Comparison of ENCODE assay signal across 1 cellular context in genomic region chr2:218406949-218407703, GRCh38.
TF ChIP-seq lines count a peak whose summit lies in the region.

No MANE protein-coding gene starts in this region.

TF ChIP-seq in HepG2, 621 proteins besides CTCF, POLR2A, EP300 and RAD21 (continues in another document):
- TF ChIP-seq SMYD3 (CRISPR knock-in tag; IDR thresholded peaks at IDR 0.05) (peak; percentile 64; the same call in 1 of the 2 replicates), ZFX (CRISPR knock-in tag; IDR thresholded peaks at IDR 0.05; ENCODE audit: low read depth) (peak; percentile 43; the same call in 1 of the 2 replicates), SAP130 (CRISPR knock-in tag; IDR thresholded peaks at IDR 0.05; ENCODE audit: low read depth) (peak; percentile 9; the same call in 1 of the 2 replicates), ZNF850 (CRISPR knock-in tag; conservative IDR thresholded peaks at IDR 0.05) (no peak), THAP8 (CRISPR knock-in tag; IDR thresholded peaks at IDR 0.05; ENCODE audit: borderline replicate concordance) (no peak), STAG1 (CRISPR knock-in tag; IDR thresholded peaks at IDR 0.05) (peak; percentile 4; the same call in 1 of the 2 replicates), ZC3H4 (CRISPR knock-in tag; IDR thresholded peaks at IDR 0.05; ENCODE audit: borderline replicate concordance) (peak; percentile 40; the same call in 1 of the 2 replicates), ZNF768 (CRISPR knock-in tag; IDR thresholded peaks at IDR 0.05) (0 out of 2 replicates have a peak, but pooled peaks have one; percentile 14), ZSCAN30 (CRISPR knock-in tag; IDR thresholded peaks at IDR 0.05) (0 out of 2 replicates have a peak, but pooled peaks have one; percentile 52), ZNF772 (CRISPR knock-in tag; IDR thresholded peaks at IDR 0.05) (peak; percentile 13; the same call in 1 of the 2 replicates), ZNF460 (CRISPR knock-in tag; IDR thresholded peaks at IDR 0.05; ENCODE audit: borderline replicate concordance) (no peak), ZNF354B (CRISPR knock-in tag; IDR thresholded peaks at IDR 0.05) (peak; percentile 54; the same call in 1 of the 2 replicates), MNT (IDR thresholded peaks at IDR 0.05) (peak; percentile 20; the same call in 1 of the 2 replicates), CREM (IDR thresholded peaks at IDR 0.05) (peak; percentile 29; the same call in 1 of the 2 replicates), CREM (CRISPR knock-in tag; IDR thresholded peaks at IDR 0.05) (no peak), GTF3A (CRISPR knock-in tag; conservative IDR thresholded peaks at IDR 0.05) (no peak; the same call in 1 of the 2 replicates), ZMAT3 (CRISPR knock-in tag; conservative IDR thresholded peaks at IDR 0.05) (peak; percentile 17; the same call in 1 of the 2 replicates), ZNF468 (CRISPR knock-in tag; IDR thresholded peaks at IDR 0.05) (no peak), ZNF3 (CRISPR knock-in tag; IDR thresholded peaks at IDR 0.05) (peak; percentile 74; the same call in 1 of the 2 replicates), ZNF784 (CRISPR knock-in tag; IDR thresholded peaks at IDR 0.05; ENCODE audit: borderline replicate concordance) (peak; percentile 30; the same call in 1 of the 2 replicates), GATAD2A (CRISPR knock-in tag; IDR thresholded peaks at IDR 0.05) (peak; percentile 28; the same call in 1 of the 2 replicates), ZNF496 (CRISPR knock-in tag; IDR thresholded peaks at IDR 0.05; ENCODE audit: insufficient replicate concordance) (no peak), ZNF44 (CRISPR knock-in tag; IDR thresholded peaks at IDR 0.05) (peak; percentile 76), TARDBP (CRISPR knock-in tag; IDR thresholded peaks at IDR 0.05) (0 out of 2 replicates have a peak, but pooled peaks have one; percentile 56), ZMYM2 (CRISPR knock-in tag; IDR thresholded peaks at IDR 0.05) (no peak), HOXA3 (CRISPR knock-in tag; IDR thresholded peaks at IDR 0.05) (0 out of 2 replicates have a peak, but pooled peaks have one; percentile 4), MBNL3 (CRISPR knock-in tag; conservative IDR thresholded peaks at IDR 0.05) (0 out of 2 replicates have a peak, but pooled peaks have one; percentile 73), SUZ12 (IDR thresholded peaks at IDR 0.05; ENCODE audit: low read depth, low read length) (no peak), HINFP (CRISPR knock-in tag; IDR thresholded peaks at IDR 0.05; ENCODE audit: low read depth) (peak; percentile 84), HES4 (CRISPR knock-in tag; IDR thresholded peaks at IDR 0.05; ENCODE audit: borderline replicate concordance) (peak; percentile 61; the same call in 1 of the 2 replicates), GFI1 (CRISPR knock-in tag; IDR thresholded peaks at IDR 0.05; ENCODE audit: borderline replicate concordance) (0 out of 2 replicates have a peak, but pooled peaks have one; percentile 50), SMC3 (IDR thresholded peaks at IDR 0.05; ENCODE audit: low read length) (no peak), KAT7 (CRISPR knock-in tag; IDR thresholded peaks at IDR 0.05; ENCODE audit: borderline replicate concordance) (no peak), CHD4 (IDR thresholded peaks at IDR 0.05; ENCODE audit: borderline replicate concordance, low read length) (no peak), NFIB (CRISPR knock-in tag; IDR thresholded peaks at IDR 0.05; ENCODE audit: borderline replicate concordance) (peak; percentile 19; the same call in 1 of the 2 replicates), ZNF598 (CRISPR knock-in tag; IDR thresholded peaks at IDR 0.05; ENCODE audit: borderline replicate concordance) (0 out of 2 replicates have a peak, but pooled peaks have one; percentile 86), ZNF510 (CRISPR knock-in tag; IDR thresholded peaks at IDR 0.05; ENCODE audit: low read depth) (no peak), ZNF280B (CRISPR knock-in tag; IDR thresholded peaks at IDR 0.05; ENCODE audit: borderline replicate concordance) (0 out of 2 replicates have a peak, but pooled peaks have one; percentile 9), ELF1 (CRISPR knock-in tag; IDR thresholded peaks at IDR 0.05) (no peak), ZNF646 (CRISPR knock-in tag; IDR thresholded peaks at IDR 0.05) (no peak; the same call in 1 of the 2 replicates), ZNF770 (CRISPR knock-in tag; IDR thresholded peaks at IDR 0.05) (peak; percentile 31; the same call in 1 of the 2 replicates), ZNF687 (CRISPR knock-in tag; IDR thresholded peaks at IDR 0.05) (0 out of 2 replicates have a peak, but pooled peaks have one; percentile 16), ZSCAN29 (CRISPR knock-in tag; conservative IDR thresholded peaks at IDR 0.05) (peak; percentile 5; the same call in 1 of the 2 replicates)
